31 cellular contexts compared by ENCODE assay signal in genomic region chr1:2859219-2859880, GRCh38.
"Had no signal": no experiment of that assay in that cellular context is flagged by ENCODE, and none has a peak within 500 bp of the region (broad histone marks: within the 10 kb centered on the region; RNA-seq: fewer than 3 reads in every experiment).

No MANE protein-coding gene starts in this region.

- H3K9me3 ChIP-seq: body of pancreas, esophagus muscularis mucosa, gastroesophageal sphincter, sigmoid colon, testis, vagina had no signal

- H3K27ac Mint-ChIP-seq: activated CD4-positive, alpha-beta T cell treated with anti-CD3 and anti-CD28 coated beads, Interleukin-2, amount 10 ng/mL, durations not matched to agents 7 days and 5 days; activated CD8-positive, alpha-beta memory T cell treated with anti-CD3 and anti-CD28 coated beads, Interleukin-2, amount 10 ng/mL, durations not matched to agents 7 days and 5 days; activated CD8-positive, alpha-beta T cell treated with anti-CD3 and anti-CD28 coated beads for 36 hours; mesothelial cell of epicardium had no signal

- H3K4me3 Mint-ChIP-seq: activated CD4-positive, alpha-beta T cell treated with anti-CD3 and anti-CD28 coated beads, Interleukin-2, amount 10 ng/mL, durations not matched to agents 7 days and 5 days; activated CD8-positive, alpha-beta memory T cell treated with anti-CD3 and anti-CD28 coated beads, Interleukin-2, amount 10 ng/mL, durations not matched to agents 7 days and 5 days; activated CD8-positive, alpha-beta T cell treated with anti-CD3 and anti-CD28 coated beads for 36 hours; activated naive CD4-positive, alpha-beta T cell treated with anti-CD3 and anti-CD28 coated beads, Interleukin-2, amount 50 U/mL, for 24 hours; mesothelial cell of epicardium; nephron progenitor cell had no signal

- H3K9me3 Mint-ChIP-seq: activated CD4-positive, alpha-beta T cell treated with anti-CD3 and anti-CD28 coated beads, Interleukin-2, amount 10 ng/mL, durations not matched to agents 7 days and 5 days; activated CD8-positive, alpha-beta T cell treated with anti-CD3 and anti-CD28 coated beads for 36 hours; activated naive CD4-positive, alpha-beta T cell treated with anti-CD3 and anti-CD28 coated beads, Interleukin-2, amount 50 U/mL, for 24 hours had no signal

- H3K36me3 ChIP-seq: esophagus muscularis mucosa, gastroesophageal sphincter, sigmoid colon, vagina had no signal

- H3K4me1 ChIP-seq: body of pancreas, gastroesophageal sphincter, sigmoid colon, testis, vagina had no signal

- H3K27me3 Mint-ChIP-seq: activated CD4-positive, alpha-beta T cell treated with anti-CD3 and anti-CD28 coated beads, Interleukin-2, amount 10 ng/mL, durations not matched to agents 7 days and 5 days; activated CD8-positive, alpha-beta memory T cell treated with anti-CD3 and anti-CD28 coated beads, Interleukin-2, amount 10 ng/mL, durations not matched to agents 7 days and 5 days; activated CD8-positive, alpha-beta T cell treated with anti-CD3 and anti-CD28 coated beads for 36 hours; activated naive CD4-positive, alpha-beta T cell treated with anti-CD3 and anti-CD28 coated beads, Interleukin-2, amount 50 U/mL, for 24 hours had no signal

- H3K4me3 ChIP-seq: body of pancreas, esophagus muscularis mucosa, gastroesophageal sphincter, lung, sigmoid colon, smooth muscle cell, testis, vagina had no signal

- H3K27ac ChIP-seq: body of pancreas, esophagus muscularis mucosa, gastroesophageal sphincter, sigmoid colon, testis, vagina, VCaP had no signal

- ATAC-seq: activated CD8-positive, alpha-beta memory T cell treated with anti-CD3 and anti-CD28 coated beads, Interleukin-2, amount 10 ng/mL, durations not matched to agents 7 days and 5 days; activated CD8-positive, alpha-beta T cell treated with anti-CD3 and anti-CD28 coated beads for 36 hours; body of pancreas; gastroesophageal sphincter; left lobe of liver had no signal

- H3K4me1 Mint-ChIP-seq: activated CD4-positive, alpha-beta T cell treated with anti-CD3 and anti-CD28 coated beads, Interleukin-2, amount 10 ng/mL, durations not matched to agents 7 days and 5 days; activated CD8-positive, alpha-beta memory T cell treated with anti-CD3 and anti-CD28 coated beads, Interleukin-2, amount 10 ng/mL, durations not matched to agents 7 days and 5 days; activated naive CD4-positive, alpha-beta T cell treated with anti-CD3 and anti-CD28 coated beads, Interleukin-2, amount 50 U/mL, for 24 hours; mesothelial cell of epicardium; nephron progenitor cell had no signal

- DNase-seq: activated CD4-positive, alpha-beta T cell treated with anti-CD3 and anti-CD28 coated beads, Interleukin-2, amount 10 ng/mL, durations not matched to agents 7 days and 5 days; activated CD4-positive, CD25-positive, alpha-beta regulatory T cell treated with anti-CD3 and anti-CD28 coated beads, Interleukin-2, amount 50 U/mL, for 72 hours; activated CD8-positive, alpha-beta memory T cell treated with anti-CD3 and anti-CD28 coated beads, Interleukin-2, amount 10 ng/mL, durations not matched to agents 7 days and 5 days; activated CD8-positive, alpha-beta T cell treated with anti-CD3 and anti-CD28 coated beads for 36 hours; activated gamma-delta T cell treated with Interleukin-2 at 50 U/mL for 16 hours; activated T-cell treated with anti-CD3 and anti-CD28 coated beads for 4 hours; anterior cingulate cortex; body of pancreas; dermis blood vessel endothelial cell; effector memory CD4-positive, alpha-beta T cell; head of caudate nucleus; hypothalamus; nephron progenitor cell; nucleus accumbens; sigmoid colon; stimulated activated CD4-positive, alpha-beta T cell treated with anti-CD3 and anti-CD28 coated beads, Interleukin-15, amount 100 ng/mL, for 24 hours; stimulated activated naive CD4-positive, alpha-beta T cell; SW 1271; testis; trophoblast cell had no signal

- H3K27me3 ChIP-seq: body of pancreas, testis, vagina had no signal

- FAIRE-seq: endothelial cell of umbilical vein, islet of Langerhans had no signal

- H3K36me3 Mint-ChIP-seq: activated naive CD4-positive, alpha-beta T cell treated with anti-CD3 and anti-CD28 coated beads, Interleukin-2, amount 50 U/mL, for 24 hours had no signal
